Comparison of ENCODE assay signal across 16 cellular contexts in genomic region chr17:80374039-80374731, GRCh38.
"Had no signal": no experiment of that assay in that cellular context is flagged by ENCODE, and none has a peak within 500 bp of the region (broad histone marks: within the 10 kb centered on the region; RNA-seq: fewer than 3 reads in every experiment).

No MANE protein-coding gene starts in this region.

- H3K4me1 Mint-ChIP-seq: immature natural killer cell, neural progenitor cell had no signal

- H3K27me3 ChIP-seq: brain microvascular endothelial cell, neural progenitor cell, pancreas, transverse colon had no signal

- H3K9me3 Mint-ChIP-seq: activated naive CD8-positive, alpha-beta T cell treated with anti-CD3 and anti-CD28 coated beads, Interleukin-2, amount 10 ng/mL, durations not matched to agents 7 days and 5 days; effector memory CD8-positive, alpha-beta T cell; immature natural killer cell; neural progenitor cell; T-helper 2 cell treated with Interferon-gamma antibody and Interleukin-4, amounts not matched to agents 5 μg/mL and 100 μg/mL, for 36 hours had no signal

- H3K36me3 ChIP-seq: neural progenitor cell had no signal

- H3K4me3 ChIP-seq: lower lobe of right lung, neural progenitor cell, pancreas, transverse colon had no signal

- DNase-seq: activated CD4-positive, alpha-beta T cell treated with anti-CD3 and anti-CD28 coated beads, Interleukin-2, amount 50 U/mL, for 1 hour; activated naive CD8-positive, alpha-beta T cell treated with anti-CD3 and anti-CD28 coated beads, Interleukin-2, amount 10 ng/mL, durations not matched to agents 7 days and 5 days; brain microvascular endothelial cell; dermis blood vessel endothelial cell; effector memory CD8-positive, alpha-beta T cell; immature natural killer cell; lower lobe of right lung; midbrain; pancreas; stimulated activated CD4-positive, alpha-beta T cell treated with anti-CD3 and anti-CD28 coated beads, Interleukin-4, amount 100 ng/mL, for 1 hour; stimulated activated naive CD8-positive, alpha-beta T cell treated with anti-CD3 and anti-CD28 coated beads, Interleukin-15, Interleukin-2, amounts not matched to agents 100 U/mL and 50 U/mL, for 24 hours; SW 1271; transverse colon had no signal

- H3K27ac Mint-ChIP-seq: activated naive CD8-positive, alpha-beta T cell treated with anti-CD3 and anti-CD28 coated beads, Interleukin-2, amount 10 ng/mL, durations not matched to agents 7 days and 5 days; neural progenitor cell had no signal

- H3K27me3 Mint-ChIP-seq: activated naive CD8-positive, alpha-beta T cell treated with anti-CD3 and anti-CD28 coated beads, Interleukin-2, amount 10 ng/mL, durations not matched to agents 7 days and 5 days; effector memory CD8-positive, alpha-beta T cell had no signal

- H3K4me3 Mint-ChIP-seq: activated naive CD8-positive, alpha-beta T cell treated with anti-CD3 and anti-CD28 coated beads, Interleukin-2, amount 10 ng/mL, durations not matched to agents 7 days and 5 days; effector memory CD8-positive, alpha-beta T cell; immature natural killer cell; neural progenitor cell; T-helper 2 cell treated with Interferon-gamma antibody and Interleukin-4, amounts not matched to agents 5 μg/mL and 100 μg/mL, for 36 hours had no signal

- FAIRE-seq: frontal cortex, pancreas had no signal

- ATAC-seq: effector memory CD8-positive, alpha-beta T cell; lower lobe of right lung; pancreas; stimulated activated naive CD8-positive, alpha-beta T cell treated with anti-CD3 and anti-CD28 coated beads, Interleukin-15, Interleukin-2, amounts not matched to agents 100 U/mL and 50 U/mL, for 24 hours had no signal
